In the genomic region with DNA sequence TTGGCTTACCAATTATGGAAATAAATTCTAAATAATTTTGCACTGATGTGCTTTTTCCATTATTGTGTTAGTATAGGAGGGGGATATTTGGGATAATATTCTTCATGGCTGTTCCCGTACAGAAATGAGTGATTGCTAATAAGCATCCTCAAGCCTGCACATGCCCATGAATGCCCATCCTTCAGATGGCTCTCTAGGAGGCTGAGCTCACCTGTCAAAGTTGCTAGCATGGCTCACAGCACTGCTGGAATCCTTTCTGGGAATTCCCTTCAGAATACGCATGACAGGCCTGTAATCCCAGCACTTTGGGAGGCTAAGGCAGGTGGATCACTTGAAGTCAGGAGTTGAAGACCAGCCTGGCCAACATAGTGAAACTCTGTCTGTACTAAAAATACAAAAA, we compare ENCODE assay signal across 24 cellular contexts.
"Had no signal": no experiment of that assay in that cellular context is flagged by ENCODE, and none has a peak within 500 bp of the region (broad histone marks: within the 10 kb centered on the region; RNA-seq: fewer than 3 reads in every experiment).

No MANE protein-coding gene starts in this region.

- H3K4me3 Mint-ChIP-seq: activated CD4-positive, alpha-beta memory T cell treated with anti-CD3 and anti-CD28 coated beads for 36 hours; activated CD4-positive, alpha-beta T cell treated with anti-CD3 and anti-CD28 coated beads, Interleukin-2, amount 10 ng/mL, durations not matched to agents 24 days and 14 days; activated T-cell treated with anti-CD3 and anti-CD28 coated beads, Interleukin-2, amount 50 U/mL, for 4 hours; activated T-helper 17 cell treated with anti-CD3 and anti-CD28 coated beads, Interleukin-2, amount 50 U/mL, for 72 hours; central memory CD8-positive, alpha-beta T cell; dendritic cell treated with granulocyte-macrophage colony-stimulating factor and Interleukin-4, amounts not matched to agents 40 ng/mL and 50 ng/mL, for 4 days; endodermal cell; natural killer cell treated with Interleukin-12 subunit alpha and Interleukin-12 subunit beta and Interleukin-15 and Interleukin-18, amount 100 ng/mL, for 72 hours; stimulated activated effector memory CD8-positive, alpha-beta T cell treated with anti-CD3 and anti-CD28 coated beads, Interleukin-12 subunit alpha, Interleukin-12 subunit beta, amount 100 ng/mL, for 72 hours; stimulated activated naive CD8-positive, alpha-beta T cell treated with anti-CD3 and anti-CD28 coated beads, Interleukin-15, amount 100 ng/mL, for 72 hours had no signal

- H3K27ac Mint-ChIP-seq: activated CD4-positive, alpha-beta memory T cell treated with anti-CD3 and anti-CD28 coated beads for 36 hours; activated CD4-positive, alpha-beta T cell treated with anti-CD3 and anti-CD28 coated beads, Interleukin-2, amount 10 ng/mL, durations not matched to agents 24 days and 14 days; activated T-helper 17 cell treated with anti-CD3 and anti-CD28 coated beads, Interleukin-2, amount 50 U/mL, for 72 hours; dendritic cell treated with granulocyte-macrophage colony-stimulating factor and Interleukin-4, amounts not matched to agents 40 ng/mL and 50 ng/mL, for 4 days; endodermal cell; natural killer cell treated with Interleukin-12 subunit alpha and Interleukin-12 subunit beta and Interleukin-15 and Interleukin-18, amount 100 ng/mL, for 72 hours; stimulated activated effector memory CD8-positive, alpha-beta T cell treated with anti-CD3 and anti-CD28 coated beads, Interleukin-12 subunit alpha, Interleukin-12 subunit beta, amount 100 ng/mL, for 72 hours; stimulated activated naive CD8-positive, alpha-beta T cell treated with anti-CD3 and anti-CD28 coated beads, Interleukin-15, amount 100 ng/mL, for 72 hours had no signal

- ATAC-seq: activated T-cell treated with anti-CD3 and anti-CD28 coated beads, Interleukin-2, amount 50 U/mL, for 4 hours; activated T-helper 17 cell treated with anti-CD3 and anti-CD28 coated beads, Interleukin-2, amount 50 U/mL, for 72 hours; mucosa of descending colon; natural killer cell treated with Interleukin-12 subunit alpha and Interleukin-12 subunit beta and Interleukin-15 and Interleukin-18, amount 100 ng/mL, for 72 hours; stimulated activated effector memory CD8-positive, alpha-beta T cell treated with anti-CD3 and anti-CD28 coated beads, Interleukin-12 subunit alpha, Interleukin-12 subunit beta, amount 100 ng/mL, for 72 hours; stimulated activated naive CD8-positive, alpha-beta T cell treated with anti-CD3 and anti-CD28 coated beads, Interleukin-15, amount 100 ng/mL, for 72 hours had no signal

- H3K9me3 ChIP-seq: gastrocnemius medialis, mucosa of descending colon, sigmoid colon, upper lobe of left lung, vagina had no signal

- H3K27me3 ChIP-seq: gastrocnemius medialis, sigmoid colon, upper lobe of left lung, vagina had no signal

- DNase-seq: activated CD4-positive, alpha-beta memory T cell treated with anti-CD3 and anti-CD28 coated beads for 36 hours; activated CD4-positive, alpha-beta T cell treated with anti-CD3 and anti-CD28 coated beads, Interleukin-2, amount 10 ng/mL, durations not matched to agents 24 days and 14 days; activated CD4-positive, CD25-positive, alpha-beta regulatory T cell treated with anti-CD3 and anti-CD28 coated beads, Interleukin-2, amount 50 U/mL, for 72 hours; activated CD8-positive, alpha-beta memory T cell treated with anti-CD3 and anti-CD28 coated beads, Interleukin-2, amount 50 U/mL, for 48 hours; activated gamma-delta T cell treated with Interleukin-2 at 50 U/mL for 16 hours; activated naive CD4-positive, alpha-beta T cell treated with anti-CD3 and anti-CD28 coated beads, Interleukin-2, amount 50 U/mL, for 16 hours; activated T-cell treated with anti-CD3 and anti-CD28 coated beads, Interleukin-2, amount 50 U/mL, for 4 hours; endodermal cell; small intestine; stimulated activated CD4-positive, alpha-beta T cell treated with anti-CD3 and anti-CD28 coated beads, Interleukin-4, amount 100 ng/mL, for 24 hours; stimulated activated naive CD8-positive, alpha-beta T cell treated with anti-CD3 and anti-CD28 coated beads, Interleukin-15, amount 100 ng/mL, for 72 hours; T-helper 2 cell; upper lobe of left lung had no signal

- H3K9me3 Mint-ChIP-seq: activated CD4-positive, alpha-beta memory T cell treated with anti-CD3 and anti-CD28 coated beads for 36 hours; activated CD4-positive, alpha-beta T cell treated with anti-CD3 and anti-CD28 coated beads, Interleukin-2, amount 10 ng/mL, durations not matched to agents 24 days and 14 days; activated T-cell treated with anti-CD3 and anti-CD28 coated beads, Interleukin-2, amount 50 U/mL, for 4 hours; activated T-helper 17 cell treated with anti-CD3 and anti-CD28 coated beads, Interleukin-2, amount 50 U/mL, for 72 hours; central memory CD8-positive, alpha-beta T cell; dendritic cell treated with granulocyte-macrophage colony-stimulating factor and Interleukin-4, amounts not matched to agents 40 ng/mL and 50 ng/mL, for 4 days; natural killer cell treated with Interleukin-12 subunit alpha and Interleukin-12 subunit beta and Interleukin-15 and Interleukin-18, amount 100 ng/mL, for 72 hours; stimulated activated effector memory CD8-positive, alpha-beta T cell treated with anti-CD3 and anti-CD28 coated beads, Interleukin-12 subunit alpha, Interleukin-12 subunit beta, amount 100 ng/mL, for 72 hours; stimulated activated naive CD8-positive, alpha-beta T cell treated with anti-CD3 and anti-CD28 coated beads, Interleukin-15, amount 100 ng/mL, for 72 hours had no signal

- H3K36me3 Mint-ChIP-seq: activated CD4-positive, alpha-beta memory T cell treated with anti-CD3 and anti-CD28 coated beads for 36 hours; natural killer cell treated with Interleukin-12 subunit alpha and Interleukin-12 subunit beta and Interleukin-15 and Interleukin-18, amount 100 ng/mL, for 72 hours; stimulated activated effector memory CD8-positive, alpha-beta T cell treated with anti-CD3 and anti-CD28 coated beads, Interleukin-12 subunit alpha, Interleukin-12 subunit beta, amount 100 ng/mL, for 72 hours had no signal

- H3K4me1 Mint-ChIP-seq: activated CD4-positive, alpha-beta T cell treated with anti-CD3 and anti-CD28 coated beads, Interleukin-2, amount 10 ng/mL, durations not matched to agents 24 days and 14 days; activated T-helper 17 cell treated with anti-CD3 and anti-CD28 coated beads, Interleukin-2, amount 50 U/mL, for 72 hours; central memory CD8-positive, alpha-beta T cell; stimulated activated effector memory CD8-positive, alpha-beta T cell treated with anti-CD3 and anti-CD28 coated beads, Interleukin-12 subunit alpha, Interleukin-12 subunit beta, amount 100 ng/mL, for 72 hours; stimulated activated naive CD8-positive, alpha-beta T cell treated with anti-CD3 and anti-CD28 coated beads, Interleukin-15, amount 100 ng/mL, for 72 hours had no signal

- H3K27ac ChIP-seq: gastrocnemius medialis, upper lobe of left lung, vagina had no signal

- H3K4me1 ChIP-seq: gastrocnemius medialis, upper lobe of left lung had no signal

- H3K4me3 ChIP-seq: gastrocnemius medialis, left ventricle myocardium inferior, lung, mucosa of descending colon, sigmoid colon, upper lobe of left lung, vagina had no signal

- H3K36me3 ChIP-seq: gastrocnemius medialis, left ventricle myocardium inferior, sigmoid colon, upper lobe of left lung, vagina had no signal

- FAIRE-seq: small intestine had no signal
